In genomic region chr11:113178671-113179070, GRCh38 we compare ENCODE assay signal across 20 cellular contexts.
"Had no signal": no experiment of that assay in that cellular context is flagged by ENCODE, and none has a peak within 500 bp of the region (broad histone marks: within the 10 kb centered on the region; RNA-seq: fewer than 3 reads in every experiment).

No MANE protein-coding gene starts in this region.

- H3K27ac ChIP-seq: esophagus muscularis mucosa, ovary, psoas muscle, right lobe of liver, transverse colon had no signal

- H3K4me3 Mint-ChIP-seq: activated CD4-positive, alpha-beta T cell treated with anti-CD3 and anti-CD28 coated beads for 36 hours; dendritic cell treated with granulocyte-macrophage colony-stimulating factor and Interleukin-4, amounts not matched to agents 40 ng/mL and 50 ng/mL, for 4 days; stimulated activated naive CD8-positive, alpha-beta T cell treated with anti-CD3 and anti-CD28 coated beads, Interleukin-15, Interleukin-2, amounts not matched to agents 100 ng/mL and 50 ng/mL, for 24 hours had no signal

- H3K4me1 Mint-ChIP-seq: activated CD4-positive, alpha-beta T cell treated with anti-CD3 and anti-CD28 coated beads for 36 hours had no signal

- DNase-seq: activated CD4-positive, alpha-beta T cell treated with anti-CD3 and anti-CD28 coated beads for 36 hours; activated CD4-positive, alpha-beta T cell treated with anti-CD3 and anti-CD28 coated beads, Interleukin-2, amount 50 U/mL, for 48 hours; activated gamma-delta T cell treated with Interleukin-2 at 50 U/mL for 16 hours; effector memory CD4-positive, alpha-beta T cell; midbrain; ovary; psoas muscle; right lobe of liver; small intestine; stimulated activated CD4-positive, alpha-beta T cell treated with anti-CD3 and anti-CD28 coated beads, Interleukin-15, amount 100 ng/mL, for 24 hours; stimulated activated CD4-positive, alpha-beta T cell treated with anti-CD3 and anti-CD28 coated beads, Interleukin-2, amount 100 ng/mL, for 48 hours; T-helper 2 cell; transverse colon; uterus had no signal

- H3K4me3 ChIP-seq: adrenal gland, esophagus muscularis mucosa, lung, ovary, psoas muscle, right lobe of liver, transverse colon, uterus had no signal

- H3K9me3 ChIP-seq: adrenal gland, esophagus muscularis mucosa, ovary, psoas muscle, right lobe of liver, transverse colon, uterus had no signal

- H3K27ac Mint-ChIP-seq: activated CD4-positive, alpha-beta T cell treated with anti-CD3 and anti-CD28 coated beads for 36 hours; activated naive CD4-positive, alpha-beta T cell treated with anti-CD3 and anti-CD28 coated beads, Interleukin-2, amount 50 U/mL, for 72 hours; dendritic cell treated with granulocyte-macrophage colony-stimulating factor and Interleukin-4, amounts not matched to agents 40 ng/mL and 50 ng/mL, for 4 days; stimulated activated naive CD8-positive, alpha-beta T cell treated with anti-CD3 and anti-CD28 coated beads, Interleukin-15, Interleukin-2, amounts not matched to agents 100 ng/mL and 50 ng/mL, for 24 hours had no signal

- H3K27me3 ChIP-seq: adrenal gland, esophagus muscularis mucosa, ovary, right lobe of liver, transverse colon, uterus had no signal

- H3K9me3 Mint-ChIP-seq: activated naive CD4-positive, alpha-beta T cell treated with anti-CD3 and anti-CD28 coated beads, Interleukin-2, amount 50 U/mL, for 72 hours; dendritic cell treated with granulocyte-macrophage colony-stimulating factor and Interleukin-4, amounts not matched to agents 40 ng/mL and 50 ng/mL, for 4 days; stimulated activated naive CD8-positive, alpha-beta T cell treated with anti-CD3 and anti-CD28 coated beads, Interleukin-15, Interleukin-2, amounts not matched to agents 100 ng/mL and 50 ng/mL, for 24 hours had no signal

- H3K36me3 Mint-ChIP-seq: activated naive CD4-positive, alpha-beta T cell treated with anti-CD3 and anti-CD28 coated beads, Interleukin-2, amount 50 U/mL, for 72 hours had no signal

- ATAC-seq: activated CD4-positive, alpha-beta T cell treated with anti-CD3 and anti-CD28 coated beads for 36 hours; activated naive CD4-positive, alpha-beta T cell treated with anti-CD3 and anti-CD28 coated beads, Interleukin-2, amount 50 U/mL, for 72 hours; psoas muscle; right lobe of liver had no signal

- H3K36me3 ChIP-seq: adrenal gland, esophagus muscularis mucosa, ovary, right lobe of liver, transverse colon, uterus had no signal

- H3K4me1 ChIP-seq: psoas muscle, right lobe of liver, transverse colon had no signal
